ENCODE assay signal across 8 cellular contexts in genomic region chr4:25030283-25031076, GRCh38. TPM values are rescaled to one million over a fixed set of nuclear protein-coding genes. Genes with fewer than 3 reads are reported as not detected.
DNase-seq lines count a peak whose midpoint lies in the region; ATAC-seq and TF ChIP-seq lines count a peak whose summit lies in the region.

Gene LGI2, minus strand, starts transcription at chr4:25030946. Its CDS starts 253 bp downstream, at chr4:25030693.

- no peak for DNase-seq in AG04450 (ENCODE audit: low read depth, low spot score)
- DNase-seq in kidney epithelial cell (ENCODE audit: low read depth), result no peak
- peak; percentile 7 for DNase-seq in stimulated activated naive CD8-positive, alpha-beta T cell treated with anti-CD3 and anti-CD28 coated beads, Interleukin-15, Interleukin-2, amounts not matched to agents 100 U/mL and 50 U/mL, for 24 hours
- no peak for DNase-seq in pons (ENCODE audit: low spot score)
- DNase-seq in DMS153 (lab: John Stamatoyannopoulos, UW), result no peak

- peak; percentile 47 for ATAC-seq in HG03354 (IDR thresholded peaks at IDR 0.05; ENCODE audit: poor library complexity, severe bottlenecking, unreplicated experiment)
- peak; percentile 40 for ATAC-seq in stimulated activated naive CD8-positive, alpha-beta T cell treated with anti-CD3 and anti-CD28 coated beads, Interleukin-15, Interleukin-2, amounts not matched to agents 100 U/mL and 50 U/mL, for 24 hours
- ATAC-seq in GM19452 (IDR thresholded peaks at IDR 0.05; ENCODE audit: unreplicated experiment), result no peak

- no peaks in the 10 kb centered on the region for H3K36me3 ChIP-seq in kidney epithelial cell (ENCODE audit: control insufficient read depth, insufficient read depth, low read length)

- H3K4me3 Mint-ChIP-seq in brain, result peak within 1 kb of the TSS; percentile 81 to 88 (median 83)

- H3K27ac ChIP-seq in AG04450 (ENCODE audit: low read depth, low read length), result no peak within 1 kb of the TSS

- peaks cover 48% of the 10 kb centered on the region for H3K4me1 Mint-ChIP-seq in brain

- POLR2A ChIA-PET in AG04450 (lab: Yijun Ruan, JAX), result no interaction called here

- peaks cover 3 to 12% (median 7%) of the 10 kb centered on the region in 5 experiments for H3K9me3 Mint-ChIP-seq in brain

- peaks cover 19% of the 10 kb centered on the region for H3K27me3 Mint-ChIP-seq in brain

- peaks cover 5% of the 10 kb centered on the region for H3K36me3 Mint-ChIP-seq in brain

- H3K27me3 ChIP-seq in AG04450 (ENCODE audit: control insufficient read depth, insufficient read depth, low read length) (peaks cover 43% of the 10 kb centered on the region), kidney epithelial cell (ENCODE audit: control insufficient read depth, insufficient read depth, low read length) (peaks cover 53% of the 10 kb centered on the region)

- H3K9me3 ChIP-seq in AG04450 (ENCODE audit: control insufficient read depth, insufficient read depth, low read length), result no peaks in the 10 kb centered on the region

- CTCF ChIA-PET in AG04450 (lab: Charles Lee), result no interaction called here

- TF ChIP-seq CTCF in AG04450 (IDR thresholded peaks at IDR 0.05; ENCODE audit: low read depth, low read length) (no peak), brain (conservative IDR thresholded peaks at IDR 0.05) (no peak), kidney epithelial cell (IDR thresholded peaks at IDR 0.05; ENCODE audit: insufficient read depth, low read length, poor library complexity, severe bottlenecking) (no peak)

- H3K27ac Mint-ChIP-seq in brain, result peak within 1 kb of the TSS in 3 of 5 experiments; percentile 13 to 70 (median 69)

- H3K4me3 ChIP-seq in AG04450 (ENCODE audit: low read depth, low read length), result peak within 1 kb of the TSS; percentile 43
- H3K4me3 ChIP-seq in kidney epithelial cell (ENCODE audit: low read depth, low read length), result peak within 1 kb of the TSS; percentile 40

RNA-seq across cellular contexts. Expression of gene LGI2, which starts in this region (rescaled TPM):
- polyA plus RNA-seq in AG04450 (2011; rRNA removed) (not detected in 2 replicates), brain (ENCODE audit: insufficient read depth, low read depth, low replicate concordance) (1.6 TPM)
- not detected in 2 replicates for polyA minus RNA-seq in AG04450 (2011; rRNA and poly(A)+ RNA removed)
- total RNA-seq in kidney epithelial cell, result 0.25 and 0.75 TPM in 2 replicates
